ENCODE assay signal across 17 cellular contexts in the genomic region with DNA sequence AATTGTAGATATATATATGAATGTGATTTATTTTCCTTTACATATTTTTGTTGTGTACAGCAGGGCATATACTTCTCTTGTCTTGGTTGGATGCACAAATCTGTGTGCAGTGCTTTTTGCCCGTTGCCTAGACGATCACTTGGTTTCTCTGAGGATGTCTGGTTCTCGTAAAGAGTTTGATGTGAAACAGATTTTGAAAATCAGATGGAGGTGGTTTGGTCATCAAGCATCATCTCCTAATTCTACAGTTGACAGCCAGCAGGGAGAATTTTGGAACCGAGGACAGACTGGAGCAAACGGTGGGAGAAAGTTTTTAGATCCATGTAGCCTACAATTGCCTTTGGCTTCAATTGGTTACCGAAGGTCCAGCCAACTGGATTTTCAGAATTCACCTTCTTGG. TPM values are rescaled to one million over a fixed set of nuclear protein-coding genes. Genes with fewer than 3 reads are reported as not detected.
A peak's percentile ranks its signal among the peaks of the same experiment; 100 is the strongest.
DNase-seq lines count a peak whose midpoint lies in the region; ATAC-seq, FAIRE-seq and TF ChIP-seq lines count a peak whose summit lies in the region.
"Had no signal": no experiment of that assay in that cellular context is flagged by ENCODE, and none has a peak within 500 bp of the region (broad histone marks: within the 10 kb centered on the region; RNA-seq: fewer than 3 reads in every experiment).

No MANE protein-coding gene starts in this region.

- no peaks in the 10 kb centered on the region for H3K36me3 Mint-ChIP-seq in neural crest cell (ENCODE audit: low read depth)

- H4K5ac ChIP-seq in H1 (ENCODE audit: insufficient read length, low read depth, low read length): no peak overlapping the region

- H3K27ac Mint-ChIP-seq in neural crest cell (ENCODE audit: unreplicated experiment): peak overlapping the region; percentile 95
- H3K27ac Mint-ChIP-seq: activated naive CD8-positive, alpha-beta T cell treated with anti-CD3 and anti-CD28 coated beads for 36 hours had no signal

- H2BK12ac ChIP-seq in H1 (ENCODE audit: low read depth, low read length): no peak overlapping the region

- no peak overlapping the region for H2AFZ ChIP-seq in H1 (ENCODE audit: low read length)

- peak; percentile 46 for DNase-seq in NCI-H2227 (lab: John Stamatoyannopoulos, UW; ENCODE audit: unreplicated experiment)
- DNase-seq in H1 (ENCODE audit: low read depth in 1 of 2, low spot score in 2 of 2): no peak
- DNase-seq in neural crest cell (ENCODE audit: low read depth, low spot score): no peak
- no peak for DNase-seq in brain microvascular endothelial cell
- DNase-seq in SW480 (ENCODE audit: low spot score): no peak
- DNase-seq in NCI-H1436 (lab: John Stamatoyannopoulos, UW): no peak
- DNase-seq: activated CD4-positive, alpha-beta T cell treated with anti-CD3 and anti-CD28 coated beads for 48 hours; activated naive CD8-positive, alpha-beta T cell treated with anti-CD3 and anti-CD28 coated beads for 36 hours; Caco-2; central memory CD4-positive, alpha-beta T cell; MV-4-11; naive B cell had no signal

- H4K8ac ChIP-seq in H1 (ENCODE audit: extremely low read depth, insufficient read depth, low read length): no peak overlapping the region; the same call in 1 of the 2 replicates

- no peak overlapping the region for H3K56ac ChIP-seq in H1 (replicated peaks; ENCODE audit: insufficient read length, low read depth, low read length)

- H2BK15ac ChIP-seq in H1 (ENCODE audit: low read length): no peak overlapping the region

- no peak for TF ChIP-seq POLR2A in H1 (IDR thresholded peaks at IDR 0.05; ENCODE audit: control extremely low read depth in 1 of 2, low read depth in 2 of 2, low read length in 2 of 2)

- H4K91ac ChIP-seq in H1 (replicated peaks; ENCODE audit: insufficient read length, low read length): no peak overlapping the region

- H3K9ac ChIP-seq in H1 (replicated peaks in 1 of 4; ENCODE audit: extremely low read depth in 1 of 4, low read depth in 3 of 4, low read length in 3 of 4): no peak overlapping the region

- H3K4ac ChIP-seq in H1 (replicated peaks; ENCODE audit: insufficient read length, low read depth, low read length): no peak overlapping the region

- no peaks in the 10 kb centered on the region for H3K79me1 ChIP-seq in H1 (ENCODE audit: low read depth, low read length)

- TF ChIP-seq EP300 in H1 (IDR thresholded peaks at IDR 0.05; ENCODE audit: borderline replicate concordance in 1 of 2, low read depth in 2 of 2, low read length in 2 of 2): no peak

- no peak overlapping the region for H3K23ac ChIP-seq in H1 (ENCODE audit: insufficient read length)

- H3K23me2 ChIP-seq in H1 (ENCODE audit: low read depth, low read length): no peaks in the 10 kb centered on the region

- CTCF ChIA-PET in H1 (lab: Charles Lee; ENCODE audit: partially characterized antibody): interaction anchor here (0.5 to 1.1 kb wide), 3 partner anchors 19 to 173 kb away, joined by 3 to 6 read pairs (median 4); no protein-coding TSS in a partner anchor

- H3K79me2 ChIP-seq in DOHH2 (ENCODE audit: control insufficient read depth, low read length) (peaks cover 90% of the 10 kb centered on the region), H1 (ENCODE audit: control insufficient read depth in 1 of 2, insufficient read depth in 2 of 2, low read length in 2 of 2) (peaks cover 0 to 6% of the 10 kb centered on the region in 2 experiments; a peak in 1 of 4 replicates)

- no peak overlapping the region for H2BK20ac ChIP-seq in H1 (ENCODE audit: low read length)

- H3K4me3 ChIP-seq in DOHH2 (ENCODE audit: low read length): no peak overlapping the region
- peak overlapping the region in 3 of 4 experiments; percentile 13 to 46 (median 16); a peak in 4 of 8 replicates for H3K4me3 ChIP-seq in H1 (ENCODE audit: extremely low read depth in 1 of 4, insufficient read depth in 2 of 4, low read depth in 3 of 4, low read length in 4 of 4)
- no peak overlapping the region for H3K4me3 ChIP-seq in brain microvascular endothelial cell (ENCODE audit: low read depth, low read length)
- H3K4me3 ChIP-seq: gastroesophageal sphincter, right atrium auricular region had no signal

- H3K4me1 ChIP-seq in DOHH2 (ENCODE audit: control insufficient read depth, low read length) (peaks cover 28% of the 10 kb centered on the region), H1 (replicated peaks in 1 of 4; ENCODE audit: control insufficient read depth in 3 of 4, insufficient read depth in 4 of 4, low read length in 3 of 4) (peaks cover 2 to 6% (median 6%) of the 10 kb centered on the region in 4 experiments; a peak in 3 of 7 replicates)
- H3K4me1 ChIP-seq: Caco-2 had no signal

- no peaks in the 10 kb centered on the region for H3K9me3 ChIP-seq in DOHH2 (ENCODE audit: control insufficient read depth, insufficient read depth, low read length)
- H3K9me3 ChIP-seq in H1 (ENCODE audit: insufficient read depth in 2 of 2, low read depth in 1 of 2, low read length in 1 of 2): no peaks in the 10 kb centered on the region
- H3K9me3 ChIP-seq: Caco-2, gastroesophageal sphincter, right atrium auricular region had no signal

- H3K9me2 ChIP-seq in DOHH2 (replicated peaks; ENCODE audit: control insufficient read depth, low read length): no peaks in the 10 kb centered on the region

- H3K18ac ChIP-seq in H1 (ENCODE audit: extremely low read depth, low read length): no peak overlapping the region

- H3K27me3 ChIP-seq in DOHH2 (ENCODE audit: control insufficient read depth, low read length) (no peaks in the 10 kb centered on the region), H1 (replicated peaks in 1 of 4; ENCODE audit: control insufficient read depth in 3 of 4, extremely low read depth in 1 of 4, insufficient read depth in 3 of 4, low read length in 3 of 4) (no peaks in the 10 kb centered on the region), brain microvascular endothelial cell (replicated peaks) (no peaks in the 10 kb centered on the region)
- H3K27me3 ChIP-seq: gastroesophageal sphincter, right atrium auricular region had no signal

- peak overlapping the region; percentile 16; the same call in 1 of the 2 replicates for H3K4me2 ChIP-seq in DOHH2 (ENCODE audit: low read length)
- H3K4me2 ChIP-seq in H1 (ENCODE audit: insufficient read depth in 1 of 2, low read depth in 2 of 2, low read length in 2 of 2): peak overlapping the region; percentile 47 to 73

- no peaks in the 10 kb centered on the region for H3K9me3 Mint-ChIP-seq in neural crest cell
- H3K9me3 Mint-ChIP-seq: activated naive CD8-positive, alpha-beta T cell treated with anti-CD3 and anti-CD28 coated beads for 36 hours; naive B cell had no signal

- H2BK120ac ChIP-seq in H1 (replicated peaks; ENCODE audit: low read depth, low read length): no peak overlapping the region

- H3K14ac ChIP-seq in H1 (ENCODE audit: insufficient read length): no peak overlapping the region

- H3F3A ChIP-seq in DOHH2 (ENCODE audit: control insufficient read depth, insufficient read depth): 0 out of 2 replicates have a peak, but pooled peaks cover 3% of the 10 kb centered on the region

- H3K4me1 Mint-ChIP-seq in neural crest cell: peaks cover 25% of the 10 kb centered on the region

- FAIRE-seq in H1 (lab: Jason Lieb, UNC): no peak
- FAIRE-seq: endometrium had no signal

- POLR2A ChIA-PET in H1 (lab: Charles Lee; ENCODE audit: partially characterized antibody): interaction anchor here (1.0 kb wide), 1 partner anchor 18 kb away, joined by 3 read pairs; no protein-coding TSS in a partner anchor

- no peak for TF ChIP-seq RAD21 in H1 (IDR thresholded peaks at IDR 0.05 in 1 of 2, conservative IDR thresholded peaks at IDR 0.05 in 1 of 2; ENCODE audit: low read depth in 2 of 2, low read length in 2 of 2)

- no peak for ATAC-seq in HG02852 (IDR thresholded peaks at IDR 0.05; ENCODE audit: unreplicated experiment)
- ATAC-seq: gastroesophageal sphincter had no signal

- H4K20me1 ChIP-seq in DOHH2 (ENCODE audit: control insufficient read depth, insufficient read depth, low read depth, low read length) (peaks cover 6% of the 10 kb centered on the region; the same call in 1 of the 2 replicates), H1 (replicated peaks in 1 of 2; ENCODE audit: control insufficient read depth in 1 of 2, insufficient read depth in 2 of 2, low read length in 2 of 2) (peaks cover 0 to 2% of the 10 kb centered on the region in 2 experiments)

- no peak overlapping the region for H3K27ac ChIP-seq in DOHH2 (ENCODE audit: low read depth, low read length)
- H3K27ac ChIP-seq in H1 (ENCODE audit: low read depth, low read length): no peak overlapping the region
- H3K27ac ChIP-seq in brain microvascular endothelial cell: no peak overlapping the region
- H3K27ac ChIP-seq: gastroesophageal sphincter, right atrium auricular region had no signal

- peak overlapping the region; percentile 84 for H3K4me3 Mint-ChIP-seq in neural crest cell
- H3K4me3 Mint-ChIP-seq: activated naive CD8-positive, alpha-beta T cell treated with anti-CD3 and anti-CD28 coated beads for 36 hours had no signal

- H2BK5ac ChIP-seq in H1 (ENCODE audit: low read depth, low read length): no peak overlapping the region

- TF ChIP-seq CTCF in DOHH2 (IDR thresholded peaks at IDR 0.05; ENCODE audit: low read depth, low read length, poor library complexity, severe bottlenecking): no peak
- no peak for TF ChIP-seq CTCF in H1 (IDR thresholded peaks at IDR 0.05; ENCODE audit: control extremely low read depth in 1 of 3, insufficient read depth in 1 of 3, low read depth in 1 of 3, low read length in 3 of 3)
- no peak for TF ChIP-seq CTCF in neural crest cell (conservative IDR thresholded peaks at IDR 0.05)
- TF ChIP-seq CTCF in brain microvascular endothelial cell (IDR thresholded peaks at IDR 0.05; ENCODE audit: low read depth, low read length, missing control alignments): no peak

- WGBS in H1 (ENCODE audit: extremely low coverage in 1 of 2, insufficient coverage in 1 of 2, insufficient read length in 1 of 2, insufficient replicate concordance in 2 of 2, low coverage in 1 of 2, low lambda C conversion rate in 2 of 2, missing lambda C conversion rate in 1 of 2), 2 experiments: 64% methylated on average over 6 of the region's 6 CpGs; no CpG with 5 or more reads in 1 of the 2 experiments

- H3K36me3 ChIP-seq in DOHH2 (ENCODE audit: control insufficient read depth, low read length) (no peaks in the 10 kb centered on the region), H1 (ENCODE audit: control insufficient read depth in 2 of 4, insufficient read depth in 4 of 4, low read length in 3 of 4) (no peaks in the 10 kb centered on the region), brain microvascular endothelial cell (replicated peaks) (no peaks in the 10 kb centered on the region)
- H3K36me3 ChIP-seq: gastroesophageal sphincter, right atrium auricular region had no signal

- H3K27me3 Mint-ChIP-seq in neural crest cell (ENCODE audit: low read depth): no peaks in the 10 kb centered on the region
- H3K27me3 Mint-ChIP-seq: activated naive CD8-positive, alpha-beta T cell treated with anti-CD3 and anti-CD28 coated beads for 36 hours; naive B cell had no signal

- in situ Hi-C loops in brain microvascular endothelial cell (cut with HindIII; ENCODE audit: low pct_ligation_motif_present, low sequenced_read_pairs): no loop called here

- H2AK5ac ChIP-seq in H1 (ENCODE audit: low read depth, low read length): no peak overlapping the region

RNA-seq across cellular contexts. Expression of a gene that starts 0.5 kb away (rescaled TPM):
- total RNA-seq in H1 (2021; fragmentation: NEBNext Ultra II Directional; extraction: Animal tissue kit (Norgen Biotek cat#: 25700)): 22.4 and 23.6 TPM in 2 replicates
- polyA plus RNA-seq in H1 (2011; rRNA removed): 8.8 and 13.0 TPM in 2 replicates
- polyA plus RNA-seq in H1 (2011; cell fraction: cytosol; rRNA removed): 15.5 TPM
- polyA plus RNA-seq in H1 (2011; cell fraction: nucleus; rRNA removed): 12.6 TPM
- 24.4 to 32.2 TPM (median 26.2 TPM) in 4 replicates for polyA plus RNA-seq in H1 (2012, experiment 1 of 2)
- 2.4 TPM for polyA plus RNA-seq in H1 (2012, experiment 2 of 2)
- polyA plus RNA-seq in H1 (2013, experiment 1 of 2): 11.5 TPM
- polyA plus RNA-seq in H1 (2013, experiment 2 of 2): 10.5 TPM
- 38.4 and 54.9 TPM in 2 replicates for polyA minus RNA-seq in H1 (2011; rRNA and poly(A)+ RNA removed)
- polyA minus RNA-seq in H1 (2011; cell fraction: cytosol; rRNA and poly(A)+ RNA removed): 13.4 TPM
- 51.1 TPM for polyA minus RNA-seq in H1 (2011; cell fraction: nucleus; rRNA and poly(A)+ RNA removed)
- total RNA-seq in neural crest cell: 30.2 and 30.6 TPM in 2 replicates

RNA-seq across cellular contexts. Expression of a gene that starts 30.3 kb away (rescaled TPM):
- total RNA-seq in H1 (2021; fragmentation: NEBNext Ultra II Directional; extraction: Animal tissue kit (Norgen Biotek cat#: 25700)): not detected in 2 replicates
- polyA plus RNA-seq in H1 (2011; rRNA removed): not detected in 2 replicates
- polyA plus RNA-seq in H1 (2011; cell fraction: cytosol; rRNA removed): not detected
- polyA plus RNA-seq in H1 (2011; cell fraction: nucleus; rRNA removed): not detected
- not detected in 4 replicates for polyA plus RNA-seq in H1 (2012, experiment 1 of 2)
- polyA plus RNA-seq in H1 (2012, experiment 2 of 2): not detected
- polyA plus RNA-seq in H1 (2013, experiment 1 of 2): not detected
- not detected for polyA plus RNA-seq in H1 (2013, experiment 2 of 2)
- not detected in 2 replicates for polyA minus RNA-seq in H1 (2011; rRNA and poly(A)+ RNA removed)
- polyA minus RNA-seq in H1 (2011; cell fraction: cytosol; rRNA and poly(A)+ RNA removed): not detected
- polyA minus RNA-seq in H1 (2011; cell fraction: nucleus; rRNA and poly(A)+ RNA removed): not detected
- total RNA-seq in neural crest cell: not detected in 2 replicates
- total RNA-seq: Caco-2, gastroesophageal sphincter, right atrium auricular region had no signal

Comparison
In these comparisons a context has a peak if more than half of its experiments do, and no peak if none do; other contexts are left out.
1. H3K4me3 ChIP-seq: peak in H1 (3 of 4); none in DOHH2 (single experiment) and brain microvascular endothelial cell (single experiment).